In genomic region chr7:29987821-29988317, GRCh38 we compare ENCODE assay signal across 8 cellular contexts.
DNase-seq lines count a peak whose midpoint lies in the region; FAIRE-seq and TF ChIP-seq lines count a peak whose summit lies in the region.

No MANE protein-coding gene starts in this region.

- H3K9me3 Mint-ChIP-seq in dendritic cell treated with granulocyte-macrophage colony-stimulating factor and Interleukin-4, amounts not matched to agents 40 ng/mL and 50 ng/mL, for 4 days = no peaks in the 10 kb centered on the region

- peak overlapping the region; percentile 90 for H3K4me3 ChIP-seq in OCI-LY1 (ENCODE audit: low read depth, low read length, poor library complexity, severe bottlenecking)
- H3K4me3 ChIP-seq in mucosa of rectum (ENCODE audit: low read length in 2 of 2) = peak overlapping the region in 1 of 2 donors; percentile 24

- peak overlapping the region; percentile 88 for H3K27ac Mint-ChIP-seq in dendritic cell treated with granulocyte-macrophage colony-stimulating factor and Interleukin-4, amounts not matched to agents 40 ng/mL and 50 ng/mL, for 4 days

- H2AFZ ChIP-seq in OCI-LY1 (ENCODE audit: low read length) = no peak overlapping the region

- H4K20me1 ChIP-seq in OCI-LY1 (ENCODE audit: insufficient read depth, low read length) = no peaks in the 10 kb centered on the region

- H3K4me2 ChIP-seq in OCI-LY1 (ENCODE audit: low read length) = peak overlapping the region; percentile 81

- H3K4me1 ChIP-seq in OCI-LY1 (ENCODE audit: insufficient read depth, low read length, severe bottlenecking) (peaks cover 42% of the 10 kb centered on the region), mucosa of rectum (ENCODE audit: control insufficient read depth in 2 of 2, insufficient read depth in 2 of 2, low read length in 2 of 2) (peaks cover 2 to 3% of the 10 kb centered on the region in 2 donors)

- no peaks in the 10 kb centered on the region for H3K9me2 ChIP-seq in OCI-LY1 (ENCODE audit: low read depth, low read length)

- H3K9ac ChIP-seq in OCI-LY1 (ENCODE audit: low read length) (peak overlapping the region; percentile 96), mucosa of rectum (ENCODE audit: low read depth in 1 of 2, low read length in 2 of 2) (no peak overlapping the region)

- H3K36me3 Mint-ChIP-seq in dendritic cell treated with granulocyte-macrophage colony-stimulating factor and Interleukin-4, amounts not matched to agents 40 ng/mL and 50 ng/mL, for 4 days (ENCODE audit: low read depth) = no peaks in the 10 kb centered on the region

- H3F3A ChIP-seq in OCI-LY1 (ENCODE audit: insufficient read depth, low read length) = no peaks in the 10 kb centered on the region

- H3K9me3 ChIP-seq in OCI-LY1 (ENCODE audit: low read length) (peaks cover 4% of the 10 kb centered on the region; the same call in 1 of the 2 replicates), mucosa of rectum (ENCODE audit: control insufficient read depth in 2 of 2, low read length in 2 of 2) (no peaks in the 10 kb centered on the region)

- intact Hi-C loops in dendritic cell treated with granulocyte-macrophage colony-stimulating factor and Interleukin-4, amounts not matched to agents 40 ng/mL and 50 ng/mL, for 4 days (cut with micrococcal nuclease) = loop anchor here (2.0 kb wide), 1 partner anchor 41 kb away; the partner anchor contains the start of gene PLEKHA8

- H3K4me3 Mint-ChIP-seq in dendritic cell treated with granulocyte-macrophage colony-stimulating factor and Interleukin-4, amounts not matched to agents 40 ng/mL and 50 ng/mL, for 4 days = peak overlapping the region; percentile 74

- no peaks in the 10 kb centered on the region for H3K27me3 ChIP-seq in OCI-LY1 (ENCODE audit: insufficient read depth, low read length)
- H3K27me3 ChIP-seq in mucosa of rectum (ENCODE audit: control insufficient read depth in 2 of 2, insufficient read depth in 2 of 2, low read length in 2 of 2) = peaks cover 3 to 6% of the 10 kb centered on the region in 2 donors

- TF ChIP-seq CTCF in 22Rv1 (IDR thresholded peaks at IDR 0.05) (no peak), OCI-LY1 (IDR thresholded peaks at IDR 0.05; ENCODE audit: low read length) (no peak)

- H3K27ac ChIP-seq in 22Rv1 (peak overlapping the region; percentile 46), OCI-LY1 (ENCODE audit: low read depth, low read length, poor library complexity, severe bottlenecking) (peak overlapping the region; percentile 87), mucosa of rectum (ENCODE audit: low read depth in 2 of 2, low read length in 2 of 2) (peak overlapping the region; percentile 66 to 77)

- peak; percentile 98 for FAIRE-seq in G401.6 (lab: Jason Lieb, UNC)

- DNase-seq in COR-L47 (lab: John Stamatoyannopoulos, UW) = no peak
- no peak for DNase-seq in middle frontal gyrus (ENCODE audit: extremely low spot score, low spot score)
- no peak for DNase-seq in OCI-M2 (lab: John Stamatoyannopoulos, UW; ENCODE audit: unreplicated experiment)

- peaks cover 9% of the 10 kb centered on the region for H3K27me3 Mint-ChIP-seq in dendritic cell treated with granulocyte-macrophage colony-stimulating factor and Interleukin-4, amounts not matched to agents 40 ng/mL and 50 ng/mL, for 4 days

- H3K4me1 Mint-ChIP-seq in dendritic cell treated with granulocyte-macrophage colony-stimulating factor and Interleukin-4, amounts not matched to agents 40 ng/mL and 50 ng/mL, for 4 days (ENCODE audit: low read depth) = peaks cover 52% of the 10 kb centered on the region

- no peaks in the 10 kb centered on the region for H3K36me3 ChIP-seq in OCI-LY1 (ENCODE audit: insufficient read depth, low read length)
- H3K36me3 ChIP-seq in mucosa of rectum (ENCODE audit: control insufficient read depth in 2 of 2, insufficient read depth in 2 of 2, low read length in 2 of 2) = no peaks in the 10 kb centered on the region

- peaks cover 31% of the 10 kb centered on the region for H3K79me2 ChIP-seq in OCI-LY1 (ENCODE audit: insufficient read depth, low read length)
